In the genomic region with DNA sequence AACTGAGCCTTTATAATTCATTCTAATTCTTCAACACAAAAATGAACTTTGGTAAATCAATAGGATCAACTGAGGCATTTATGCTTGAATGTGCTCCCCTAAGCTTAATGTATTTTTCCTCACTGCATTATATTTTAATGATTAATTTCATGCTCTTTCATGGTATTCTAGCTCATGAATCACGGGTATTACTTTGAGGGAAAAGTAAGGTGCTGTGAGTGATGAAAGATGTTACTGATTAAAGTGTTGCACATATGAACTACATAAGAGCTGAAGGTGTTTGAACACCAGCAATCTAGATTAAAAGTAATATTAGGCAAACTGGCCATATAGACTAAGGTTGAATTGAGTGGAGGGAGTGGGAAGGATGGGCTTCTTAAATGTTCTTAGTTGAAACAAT, we compare ENCODE assay signal across 8 cellular contexts. TPM values are rescaled to one million over a fixed set of nuclear protein-coding genes. Genes with fewer than 3 reads are reported as not detected.
DNase-seq lines count a peak whose midpoint lies in the region; ATAC-seq and TF ChIP-seq lines count a peak whose summit lies in the region.

No MANE protein-coding gene starts in this region.

- peak overlapping the region; percentile 96 for H3K4me3 Mint-ChIP-seq in activated naive CD4-positive, alpha-beta T cell treated with anti-CD3 and anti-CD28 coated beads, Interleukin-2, amount 10 ng/mL, durations not matched to agents 7 days and 5 days
- H3K4me3 Mint-ChIP-seq in activated T-helper 17 cell treated with anti-CD3 and anti-CD28 coated beads, Interleukin-2, amount 50 U/mL, for 72 hours, result peak overlapping the region; percentile 90

- H3K36me3 ChIP-seq in right lobe of liver (no peaks in the 10 kb centered on the region), upper lobe of right lung (no peaks in the 10 kb centered on the region)

- intact Hi-C loops in right lobe of liver (cut with DNase I) (no loop called here), upper lobe of right lung (cut with DNase I) (no loop called here)

- H3K4me1 ChIP-seq in right lobe of liver, result peaks cover 0 to 30% (median 14%) of the 10 kb centered on the region in 4 donors
- peaks cover 32% of the 10 kb centered on the region for H3K4me1 ChIP-seq in upper lobe of right lung

- TF ChIP-seq CTCF in right lobe of liver (IDR thresholded peaks at IDR 0.05) (no peak), upper lobe of right lung (IDR thresholded peaks at IDR 0.05) (no peak)

- ATAC-seq in activated T-helper 17 cell treated with anti-CD3 and anti-CD28 coated beads, Interleukin-2, amount 50 U/mL, for 72 hours (replicated peaks), result no peak
- ATAC-seq in right lobe of liver (no peak), upper lobe of right lung (no peak), HG02798 (IDR thresholded peaks at IDR 0.05; ENCODE audit: poor library complexity, unreplicated experiment) (no peak), HG02870 (IDR thresholded peaks at IDR 0.05; ENCODE audit: unreplicated experiment) (no peak), HG03571 (IDR thresholded peaks at IDR 0.05; ENCODE audit: unreplicated experiment) (no peak)

- no peak for TF ChIP-seq POLR2A in right lobe of liver (IDR thresholded peaks at IDR 0.05)

- 4% methylated on average over 1 of the region's 1 CpG for WGBS in right lobe of liver (ENCODE audit: insufficient coverage, low coverage, low lambda C conversion rate, missing lambda C conversion rate)

- no peaks in the 10 kb centered on the region for H3K27me3 Mint-ChIP-seq in activated naive CD4-positive, alpha-beta T cell treated with anti-CD3 and anti-CD28 coated beads, Interleukin-2, amount 10 ng/mL, durations not matched to agents 7 days and 5 days
- no peaks in the 10 kb centered on the region for H3K27me3 Mint-ChIP-seq in activated T-helper 17 cell treated with anti-CD3 and anti-CD28 coated beads, Interleukin-2, amount 50 U/mL, for 72 hours

- H3K27ac Mint-ChIP-seq in activated naive CD4-positive, alpha-beta T cell treated with anti-CD3 and anti-CD28 coated beads, Interleukin-2, amount 10 ng/mL, durations not matched to agents 7 days and 5 days, result peak overlapping the region; percentile 98
- H3K27ac Mint-ChIP-seq in activated T-helper 17 cell treated with anti-CD3 and anti-CD28 coated beads, Interleukin-2, amount 50 U/mL, for 72 hours, result peak overlapping the region; percentile 84

- H3K36me3 Mint-ChIP-seq in activated naive CD4-positive, alpha-beta T cell treated with anti-CD3 and anti-CD28 coated beads, Interleukin-2, amount 10 ng/mL, durations not matched to agents 7 days and 5 days, result peaks cover 31% of the 10 kb centered on the region
- no peaks in the 10 kb centered on the region for H3K36me3 Mint-ChIP-seq in activated T-helper 17 cell treated with anti-CD3 and anti-CD28 coated beads, Interleukin-2, amount 50 U/mL, for 72 hours (ENCODE audit: low read depth)

- peak overlapping the region; percentile 93 to 96 (median 94) for H3K27ac ChIP-seq in right lobe of liver
- peak overlapping the region; percentile 94 for H3K27ac ChIP-seq in upper lobe of right lung

- CTCF ChIA-PET in activated naive CD4-positive, alpha-beta T cell treated with anti-CD3 and anti-CD28 coated beads, Interleukin-2, amount 10 ng/mL, durations not matched to agents 7 days and 5 days (lab: Charles Lee), result interaction anchor here (0.9 to 3.5 kb wide), 3 partner anchors 36 to 132 kb away, joined by 3 to 9 read pairs (median 3); no protein-coding TSS in a partner anchor

- H3K9me3 Mint-ChIP-seq in activated naive CD4-positive, alpha-beta T cell treated with anti-CD3 and anti-CD28 coated beads, Interleukin-2, amount 10 ng/mL, durations not matched to agents 7 days and 5 days, result no peaks in the 10 kb centered on the region
- no peaks in the 10 kb centered on the region for H3K9me3 Mint-ChIP-seq in activated T-helper 17 cell treated with anti-CD3 and anti-CD28 coated beads, Interleukin-2, amount 50 U/mL, for 72 hours

- no peaks in the 10 kb centered on the region for H3K9me3 ChIP-seq in right lobe of liver
- no peaks in the 10 kb centered on the region for H3K9me3 ChIP-seq in upper lobe of right lung

- no peak for DNase-seq in activated naive CD4-positive, alpha-beta T cell treated with anti-CD3 and anti-CD28 coated beads, Interleukin-2, amount 10 ng/mL, durations not matched to agents 7 days and 5 days
- no peak for DNase-seq in activated naive CD4-positive, alpha-beta T cell (lab: John Stamatoyannopoulos, UW)
- DNase-seq in right lobe of liver (no peak), upper lobe of right lung (no peak)

- peaks cover 51% of the 10 kb centered on the region for H3K4me1 Mint-ChIP-seq in activated naive CD4-positive, alpha-beta T cell treated with anti-CD3 and anti-CD28 coated beads, Interleukin-2, amount 10 ng/mL, durations not matched to agents 7 days and 5 days
- peaks cover 29% of the 10 kb centered on the region for H3K4me1 Mint-ChIP-seq in activated T-helper 17 cell treated with anti-CD3 and anti-CD28 coated beads, Interleukin-2, amount 50 U/mL, for 72 hours

- H3K4me3 ChIP-seq in right lobe of liver (peak overlapping the region; percentile 80 to 87 (median 86)), upper lobe of right lung (peak overlapping the region; percentile 84)

- H3K27me3 ChIP-seq in right lobe of liver, result no peaks in the 10 kb centered on the region
- no peaks in the 10 kb centered on the region for H3K27me3 ChIP-seq in upper lobe of right lung

RNA-seq across cellular contexts. Expression of gene DPYD, which starts 1.9 kb away (rescaled TPM):
- 10 to 100 TPM; 11.1 to 11.5 TPM for total RNA-seq in activated T-helper 17 cell treated with anti-CD3 and anti-CD28 coated beads, Interleukin-2, amount 50 U/mL, for 72 hours
- total RNA-seq in right lobe of liver, result 10 to 100 TPM; 25.2 to 74.4 (median 40.0) TPM
- 82.7 TPM for total RNA-seq in upper lobe of right lung
